Comparison of ENCODE assay signal across 27 cellular contexts in the genomic region with DNA sequence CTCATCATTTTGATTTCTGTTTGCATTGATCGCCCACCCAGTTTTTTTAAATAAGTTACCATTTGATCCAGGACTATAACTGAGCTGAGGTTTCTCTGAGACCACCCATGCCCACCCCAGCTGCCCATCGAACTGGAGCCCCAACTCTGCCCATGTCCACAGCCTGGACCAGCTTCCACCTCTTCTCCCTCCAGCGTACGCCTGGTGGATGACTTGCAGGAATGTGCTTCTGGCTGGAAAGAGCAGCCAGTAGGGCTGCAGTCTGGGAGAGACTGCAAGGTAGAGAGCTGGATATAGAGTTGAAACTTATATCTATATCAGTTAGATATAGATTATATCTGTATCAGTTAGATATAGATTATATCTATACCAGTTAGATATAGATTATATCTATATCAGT. TPM values are rescaled to one million over a fixed set of nuclear protein-coding genes. Genes with fewer than 3 reads are reported as not detected.
"Had no signal": no experiment of that assay in that cellular context is flagged by ENCODE, and none has a peak within 500 bp of the region (broad histone marks: within the 10 kb centered on the region; RNA-seq: fewer than 3 reads in every experiment).

No MANE protein-coding gene starts in this region.

- DNase-seq: dermis blood vessel endothelial cell; dorsolateral prefrontal cortex; effector CD4-positive, alpha-beta T cell; effector memory CD4-positive, alpha-beta T cell; foreskin keratinocyte; head of caudate nucleus; heart right ventricle; hippocampal formation; left colon; left ventricle myocardium inferior; mammary epithelial cell; mesenchymal stem cell; midbrain had no signal

- ATAC-seq: foreskin keratinocyte, gastroesophageal sphincter, heart right ventricle, left colon, left lobe of liver had no signal

RNA-seq across cellular contexts. Expression of gene LRRC18, which starts 25.8 kb away (rescaled TPM):
- total RNA-seq: cerebellum, dermis blood vessel endothelial cell, dorsolateral prefrontal cortex, endothelial cell of umbilical vein, epithelial cell of proximal tubule, esophagus muscularis mucosa, fibroblast of villous mesenchyme, foreskin keratinocyte, frontal cortex, gastroesophageal sphincter, kidney epithelial cell, left colon, left lobe of liver, left ventricle myocardium inferior, liver, mammary epithelial cell, mononuclear cell had no signal
- polyA plus RNA-seq: endothelial cell of umbilical vein, esophagus, fibroblast of lung, foreskin keratinocyte, heart right ventricle, keratinocyte, liver, mammary epithelial cell had no signal
